ENCODE assay signal across 1 cellular context in genomic region chr10:119178371-119179119, GRCh38.
TF ChIP-seq lines count a peak whose summit lies in the region.

TSS of gene PRDX3 (minus strand) at chr10:119178812. CDS start at chr10:119178790, 22 bp downstream.

TF ChIP-seq in HepG2, 621 proteins besides CTCF, POLR2A, EP300 and RAD21 (continued from another document and continues in another):
- TF ChIP-seq ZBTB37 (CRISPR knock-in tag; IDR thresholded peaks at IDR 0.05) (0 out of 2 replicates have a peak, but pooled peaks have one; percentile 9), ZNF670 (CRISPR knock-in tag; IDR thresholded peaks at IDR 0.05; ENCODE audit: borderline replicate concordance) (no peak; the same call in 1 of the 2 replicates), MLXIP (CRISPR knock-in tag; IDR thresholded peaks at IDR 0.05; ENCODE audit: borderline replicate concordance) (no peak), SP4 (CRISPR knock-in tag; IDR thresholded peaks at IDR 0.05) (peak; percentile 85), ZFP82 (CRISPR knock-in tag; IDR thresholded peaks at IDR 0.05; ENCODE audit: borderline replicate concordance) (peak; percentile 53; the same call in 1 of the 2 replicates), CAMTA2 (CRISPR knock-in tag; IDR thresholded peaks at IDR 0.05; ENCODE audit: borderline replicate concordance) (0 out of 2 replicates have a peak, but pooled peaks have one; percentile 92), SRF (IDR thresholded peaks at IDR 0.05; ENCODE audit: low read depth, low read length) (peak; percentile 21; the same call in 1 of the 2 replicates), TFDP1 (CRISPR knock-in tag; IDR thresholded peaks at IDR 0.05; ENCODE audit: borderline replicate concordance) (peak; percentile 35; the same call in 1 of the 2 replicates), AGO1 (IDR thresholded peaks at IDR 0.05; ENCODE audit: low read depth, low read length, poor library complexity, severe bottlenecking) (no peak), ATF7 (IDR thresholded peaks at IDR 0.05) (no peak), ATF7 (CRISPR knock-in tag; IDR thresholded peaks at IDR 0.05) (peak; percentile 25; the same call in 1 of the 2 replicates), NKX3-1 (CRISPR knock-in tag; IDR thresholded peaks at IDR 0.05) (0 out of 2 replicates have a peak, but pooled peaks have one; percentile 66), ARID2 (CRISPR knock-in tag; IDR thresholded peaks at IDR 0.05; ENCODE audit: borderline replicate concordance) (0 out of 2 replicates have a peak, but pooled peaks have one; percentile 60), NFATC3 (CRISPR knock-in tag; IDR thresholded peaks at IDR 0.05) (no peak), FOSL1 (CRISPR knock-in tag; IDR thresholded peaks at IDR 0.05; ENCODE audit: borderline replicate concordance) (no peak), ZNF136 (CRISPR knock-in tag; IDR thresholded peaks at IDR 0.05; ENCODE audit: low read depth) (peak; percentile 81; the same call in 1 of the 2 replicates), ZNF691 (CRISPR knock-in tag; IDR thresholded peaks at IDR 0.05; ENCODE audit: borderline replicate concordance, low read depth) (peak; percentile 88; the same call in 1 of the 2 replicates), TOPORS (CRISPR knock-in tag; IDR thresholded peaks at IDR 0.05) (no peak), ZNF569 (CRISPR knock-in tag; IDR thresholded peaks at IDR 0.05; ENCODE audit: borderline replicate concordance) (no peak), ARNT (IDR thresholded peaks at IDR 0.05) (no peak), ARNTL (CRISPR knock-in tag; IDR thresholded peaks at IDR 0.05) (no peak), ZMAT3 (CRISPR knock-in tag; conservative IDR thresholded peaks at IDR 0.05) (peak; percentile 53; the same call in 1 of the 2 replicates), TRIM24 (CRISPR knock-in tag; IDR thresholded peaks at IDR 0.05) (no peak), RNF219 (CRISPR knock-in tag; IDR thresholded peaks at IDR 0.05) (no peak), POGK (CRISPR knock-in tag; conservative IDR thresholded peaks at IDR 0.05) (0 out of 2 replicates have a peak, but pooled peaks have one; percentile 53), JARID2 (CRISPR knock-in tag; IDR thresholded peaks at IDR 0.05; ENCODE audit: insufficient replicate concordance) (peak; percentile 82), LBX2 (CRISPR knock-in tag; IDR thresholded peaks at IDR 0.05; ENCODE audit: borderline replicate concordance) (peak; percentile 82; the same call in 1 of the 2 replicates), PRPF4 (IDR thresholded peaks at IDR 0.05; ENCODE audit: low read depth, low read length, poor library complexity, severe bottlenecking) (no peak), MAFK (conservative IDR thresholded peaks at IDR 0.05 in 1 of 2, IDR thresholded peaks at IDR 0.05 in 1 of 2; ENCODE audit: low read length in 2 of 2) (no peak), REL (CRISPR knock-in tag; conservative IDR thresholded peaks at IDR 0.05) (peak; percentile 87), TSC22D2 (CRISPR knock-in tag; IDR thresholded peaks at IDR 0.05; ENCODE audit: borderline replicate concordance) (no peak; the same call in 1 of the 2 replicates), HBP1 (CRISPR knock-in tag; IDR thresholded peaks at IDR 0.05; ENCODE audit: low read depth) (no peak), RBM39 (IDR thresholded peaks at IDR 0.05; ENCODE audit: low read depth, low read length, poor library complexity, severe bottlenecking) (peak; percentile 42), ZNF501 (CRISPR knock-in tag; IDR thresholded peaks at IDR 0.05) (peak; percentile 79; the same call in 1 of the 2 replicates), ZNF766 (CRISPR knock-in tag; IDR thresholded peaks at IDR 0.05; ENCODE audit: borderline replicate concordance) (0 out of 2 replicates have a peak, but pooled peaks have one; percentile 72), THRA (CRISPR knock-in tag; IDR thresholded peaks at IDR 0.05; ENCODE audit: borderline replicate concordance) (peak; percentile 36), SNAPC2 (CRISPR knock-in tag; IDR thresholded peaks at IDR 0.05) (no peak), IRF9 (CRISPR knock-in tag; IDR thresholded peaks at IDR 0.05; ENCODE audit: borderline replicate concordance) (peak; percentile 84), CREB3 (CRISPR knock-in tag; IDR thresholded peaks at IDR 0.05) (no peak), ZNF652 (CRISPR knock-in tag; IDR thresholded peaks at IDR 0.05; ENCODE audit: borderline replicate concordance, low read depth) (no peak), ZNF232 (CRISPR knock-in tag; IDR thresholded peaks at IDR 0.05; ENCODE audit: borderline replicate concordance) (no peak), CBX5 (CRISPR knock-in tag; IDR thresholded peaks at IDR 0.05; ENCODE audit: borderline replicate concordance) (no peak), POLR2AphosphoS5 (IDR thresholded peaks at IDR 0.05; ENCODE audit: low read depth, low read length) (peak; percentile 92), ZNF672 (CRISPR knock-in tag; IDR thresholded peaks at IDR 0.05) (no peak), ZBTB1 (CRISPR knock-in tag; IDR thresholded peaks at IDR 0.05; ENCODE audit: borderline replicate concordance) (no peak), MXI1 (IDR thresholded peaks at IDR 0.05; ENCODE audit: borderline replicate concordance, low read depth, low read length) (peak; percentile 78; the same call in 1 of the 3 replicates)
